10 cellular contexts compared by ENCODE assay signal in the genomic region with DNA sequence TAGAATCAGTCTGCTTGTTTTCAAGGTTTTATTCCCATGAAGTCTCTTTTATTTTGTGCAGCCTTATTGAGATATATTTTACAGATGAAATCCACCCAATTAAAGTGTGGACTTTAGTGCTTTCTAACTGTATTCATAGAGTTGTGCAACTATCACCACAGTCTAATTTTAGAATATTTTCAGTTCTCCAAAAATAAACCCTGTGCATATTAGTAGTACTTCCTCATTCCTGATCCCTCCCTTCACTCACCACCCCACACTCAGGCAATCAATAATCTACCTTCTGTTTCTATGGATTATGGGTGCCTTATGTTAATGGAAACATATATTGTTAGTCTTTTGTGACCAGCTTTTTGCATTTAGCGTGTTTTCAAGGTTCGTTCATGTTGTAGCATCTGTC.
DNase-seq lines count a peak whose midpoint lies in the region; ATAC-seq and TF ChIP-seq lines count a peak whose summit lies in the region.
"Had no signal": no experiment of that assay in that cellular context is flagged by ENCODE, and none has a peak within 500 bp of the region (broad histone marks: within the 10 kb centered on the region; RNA-seq: fewer than 3 reads in every experiment).

No MANE protein-coding gene starts in this region.

- H3K27me3 ChIP-seq in right atrium auricular region, result no peaks in the 10 kb centered on the region
- H3K27me3 ChIP-seq in tibial artery, result no peaks in the 10 kb centered on the region
- H3K27me3 ChIP-seq: transverse colon had no signal

- H3K4me1 ChIP-seq in right atrium auricular region (peaks cover 0 to 4% of the 10 kb centered on the region in 2 donors), tibial artery (peaks cover 0 to 31% (median 20%) of the 10 kb centered on the region in 4 donors)

- H3K27ac Mint-ChIP-seq in T-helper 17 cell (no peak overlapping the region), endothelial cell (ENCODE audit: unreplicated experiment) (no peak overlapping the region)
- no peak overlapping the region for H3K27ac Mint-ChIP-seq in activated naive CD4-positive, alpha-beta T cell treated with anti-CD3 and anti-CD28 coated beads, Interleukin-2, amount 50 U/mL, for 72 hours

- DNase-seq in Right ventricle myocardium inferior (ENCODE audit: missing footprints), result no peak
- DNase-seq in right atrium auricular region (ENCODE audit: low spot score), result no peak
- DNase-seq in T-helper 17 cell, result no peak
- no peak for DNase-seq in tibial artery
- no peak for DNase-seq in mesenteric fat pad (ENCODE audit: low spot score)
- DNase-seq in activated naive CD4-positive, alpha-beta T cell treated with anti-CD3 and anti-CD28 coated beads, Interleukin-2, amount 50 U/mL, for 72 hours (ENCODE audit: low spot score in 2 of 2), result no peak
- no peak for DNase-seq in endothelial cell (ENCODE audit: low spot score)
- DNase-seq: NCI-H526 treated with DMSO at 0.1 percent for 48 hours, transverse colon had no signal

- H3K27ac ChIP-seq in right atrium auricular region, result peak overlapping the region in 1 of 2 donors; percentile 31
- peak overlapping the region; percentile 2 to 8 for H3K27ac ChIP-seq in tibial artery
- H3K27ac ChIP-seq: transverse colon had no signal

- H3K4me1 Mint-ChIP-seq in T-helper 17 cell, result no peaks in the 10 kb centered on the region
- H3K4me1 Mint-ChIP-seq in endothelial cell (ENCODE audit: unreplicated experiment), result no peaks in the 10 kb centered on the region

- H3K4me3 ChIP-seq in right atrium auricular region (no peak overlapping the region), tibial artery (no peak overlapping the region)
- H3K4me3 ChIP-seq: transverse colon had no signal

- no peaks in the 10 kb centered on the region for H3K27me3 Mint-ChIP-seq in T-helper 17 cell
- no peaks in the 10 kb centered on the region for H3K27me3 Mint-ChIP-seq in endothelial cell (ENCODE audit: unreplicated experiment)

- H3K9me3 ChIP-seq in right atrium auricular region (peaks cover 0 to 10% of the 10 kb centered on the region in 2 donors), T-helper 17 cell (ENCODE audit: control insufficient read depth, low read length, poor library complexity, severe bottlenecking) (no peaks in the 10 kb centered on the region), tibial artery (no peaks in the 10 kb centered on the region)
- H3K9me3 ChIP-seq: transverse colon had no signal

- peaks cover 0 to 12% of the 10 kb centered on the region in 2 donors for H3K9me3 Mint-ChIP-seq in activated naive CD4-positive, alpha-beta T cell treated with anti-CD3 and anti-CD28 coated beads, Interleukin-2, amount 50 U/mL, for 72 hours
- H3K9me3 Mint-ChIP-seq in endothelial cell (ENCODE audit: unreplicated experiment), result no peaks in the 10 kb centered on the region

- peak; percentile 63 for ATAC-seq in Right ventricle myocardium inferior
- peak; percentile 90 for ATAC-seq in HG03159 (IDR thresholded peaks at IDR 0.05; ENCODE audit: unreplicated experiment)
- peak; percentile 28 for ATAC-seq in T-helper 17 cell
- no peak for ATAC-seq in activated naive CD4-positive, alpha-beta T cell treated with anti-CD3 and anti-CD28 coated beads, Interleukin-2, amount 50 U/mL, for 72 hours

- H3K36me3 Mint-ChIP-seq in T-helper 17 cell (ENCODE audit: low read depth), result no peaks in the 10 kb centered on the region
- no peaks in the 10 kb centered on the region for H3K36me3 Mint-ChIP-seq in activated naive CD4-positive, alpha-beta T cell treated with anti-CD3 and anti-CD28 coated beads, Interleukin-2, amount 50 U/mL, for 72 hours
- no peaks in the 10 kb centered on the region for H3K36me3 Mint-ChIP-seq in endothelial cell (ENCODE audit: low read depth, unreplicated experiment)

- H3K36me3 ChIP-seq in right atrium auricular region (no peaks in the 10 kb centered on the region), tibial artery (no peaks in the 10 kb centered on the region)
- H3K36me3 ChIP-seq: transverse colon had no signal

- TF ChIP-seq CTCF in right atrium auricular region (IDR thresholded peaks at IDR 0.05) (no peak), tibial artery (IDR thresholded peaks at IDR 0.05) (no peak), endothelial cell (IDR thresholded peaks at IDR 0.05; ENCODE audit: unreplicated experiment) (no peak)

- intact Hi-C loops in Right ventricle myocardium inferior (cut with DNase I), result loop anchor here (10.0 kb wide), 2 partner anchors 79 to 129 kb away; no protein-coding TSS in a partner anchor
- intact Hi-C loops in tibial artery (cut with DNase I; ENCODE audit: low total_unique reads), result no loop called here

- H3K4me3 Mint-ChIP-seq in T-helper 17 cell (no peak overlapping the region), endothelial cell (ENCODE audit: unreplicated experiment) (no peak overlapping the region)

Comparison
In these comparisons a context has a peak if more than half of its experiments do, and no peak if none do; other contexts are left out.
1. ATAC-seq: peak in Right ventricle myocardium inferior (single experiment), HG03159 (single experiment) and T-helper 17 cell (single experiment); none in activated naive CD4-positive, alpha-beta T cell treated with anti-CD3 and anti-CD28 coated beads, Interleukin-2, amount 50 U/mL, for 72 hours (0 of 2).